Comparison of ENCODE assay signal across 9 cellular contexts in genomic region chr4:77047037-77047436, GRCh38. TPM values are rescaled to one million over a fixed set of nuclear protein-coding genes. Genes with fewer than 3 reads are reported as not detected.
DNase-seq lines count a peak whose midpoint lies in the region; ATAC-seq, FAIRE-seq and TF ChIP-seq lines count a peak whose summit lies in the region.
"Had no signal": no experiment of that assay in that cellular context is flagged by ENCODE, and none has a peak within 500 bp of the region (broad histone marks: within the 10 kb centered on the region; RNA-seq: fewer than 3 reads in every experiment).

No MANE protein-coding gene starts in this region.

- ATAC-seq in DND-41 (ENCODE audit: insufficient read depth, low read depth), result 0 out of 3 replicates have a peak, but pooled peaks have one; percentile 44
- peak; percentile 70 for ATAC-seq in K562
- peak; percentile 63 for ATAC-seq in naive thymus-derived CD4-positive, alpha-beta T cell
- no peak for ATAC-seq in GM18909 (IDR thresholded peaks at IDR 0.05; ENCODE audit: poor library complexity, unreplicated experiment)
- ATAC-seq in pancreas, result no peak

- FAIRE-seq in K562 (lab: Jason Lieb, UNC), result no peak
- FAIRE-seq in pancreas (lab: Jason Lieb, UNC), result no peak

- no peak for TF ChIP-seq EP300 in K562 (IDR thresholded peaks at IDR 0.05; ENCODE audit: low read length)

- H3K4me3 ChIP-seq in DND-41 (ENCODE audit: low read depth in 1 of 2, low read length in 2 of 2) (no peak overlapping the region), K562 (no peak overlapping the region), pancreas (no peak overlapping the region)
- no peak overlapping the region for H3K4me3 ChIP-seq in naive thymus-derived CD4-positive, alpha-beta T cell (ENCODE audit: low read length)

- no peaks in the 10 kb centered on the region for H3K27me3 ChIP-seq in DND-41 (ENCODE audit: insufficient read depth, low read length, poor library complexity)
- H3K27me3 ChIP-seq in K562 (ENCODE audit: control insufficient read depth in 2 of 2, insufficient read depth in 2 of 2, low read length in 2 of 2), result no peaks in the 10 kb centered on the region
- no peaks in the 10 kb centered on the region for H3K27me3 ChIP-seq in naive thymus-derived CD4-positive, alpha-beta T cell (ENCODE audit: control insufficient read depth in 2 of 2, insufficient read depth in 2 of 2, low read length in 2 of 2)
- H3K27me3 ChIP-seq in pancreas, result no peaks in the 10 kb centered on the region

- in situ Hi-C loops in KBM-7 (cut with MboI; ENCODE audit: low pct_unique_long_range_greater_than_20kb, low sequenced_read_pairs), result no loop called here
- in situ Hi-C loops in K562 (cut with MboI), result loop anchor here (10.0 kb wide), 1 partner anchor 532 kb away; no protein-coding TSS in a partner anchor

- peak; percentile 33; a peak in 3 of 4 replicates for TF ChIP-seq RAD21 in K562 (CRISPR knock-in tag; conservative IDR thresholded peaks at IDR 0.05 in 1 of 2, IDR thresholded peaks at IDR 0.05 in 1 of 2)

- H3K9me1 ChIP-seq in K562 (ENCODE audit: control insufficient read depth, insufficient read depth, low read length), result no peaks in the 10 kb centered on the region

- H3K9ac ChIP-seq in DND-41 (ENCODE audit: low read depth, low read length), result no peak overlapping the region
- no peak overlapping the region for H3K9ac ChIP-seq in K562 (ENCODE audit: insufficient read depth in 1 of 2, low read depth in 2 of 2, low read length in 2 of 2)

- no TSS peak for BruUV-seq in K562 (replicated peaks; lab: Mats Ljungman, UMichigan)

- H3K4me1 ChIP-seq in DND-41 (ENCODE audit: insufficient read depth, low read length) (no peaks in the 10 kb centered on the region), K562 (replicated peaks in 1 of 2; ENCODE audit: control insufficient read depth in 2 of 2, insufficient read depth in 2 of 2, low read length in 2 of 2) (peaks cover 0 to 8% of the 10 kb centered on the region in 2 experiments; a peak in 2 of 5 replicates), pancreas (no peaks in the 10 kb centered on the region)
- H3K4me1 ChIP-seq in naive thymus-derived CD4-positive, alpha-beta T cell (ENCODE audit: control insufficient read depth in 2 of 2, insufficient read depth in 2 of 2, low read length in 2 of 2), result peaks cover 0 to 8% of the 10 kb centered on the region in 2 donors

- H2AFZ ChIP-seq in DND-41 (ENCODE audit: low read depth, low read length) (no peak overlapping the region), K562 (ENCODE audit: low read depth, low read length) (no peak overlapping the region)

- H3K79me2 ChIP-seq in DND-41 (ENCODE audit: insufficient read depth, low read length), result peaks cover under 1% of the 10 kb centered on the region; the same call in 1 of the 2 replicates
- no peaks in the 10 kb centered on the region for H3K79me2 ChIP-seq in K562 (ENCODE audit: control insufficient read depth, insufficient read depth, low read length)

- TF ChIP-seq POLR2A in K562 (conservative IDR thresholded peaks at IDR 0.05), result no peak

- no peak overlapping the region for H3K4me3 Mint-ChIP-seq in naive thymus-derived CD4-positive, alpha-beta T cell
- H3K4me3 Mint-ChIP-seq: activated CD4-positive, alpha-beta T cell treated with anti-CD3 and anti-CD28 coated beads, Interleukin-2, amount 10 ng/mL, durations not matched to agents 24 days and 14 days had no signal

- H3K36me3 ChIP-seq in DND-41 (ENCODE audit: insufficient read depth, low read length) (peaks cover 59% of the 10 kb centered on the region), K562 (ENCODE audit: control insufficient read depth, insufficient read depth, low read length) (peaks cover 60% of the 10 kb centered on the region), pancreas (peaks cover 0 to 36% (median 0%) of the 10 kb centered on the region in 3 donors)
- peaks cover 5 to 37% (median 8%) of the 10 kb centered on the region in 3 experiments for H3K36me3 ChIP-seq in naive thymus-derived CD4-positive, alpha-beta T cell (ENCODE audit: control insufficient read depth in 2 of 3, insufficient read depth in 3 of 3, low read length in 3 of 3)

- H3K9me3 ChIP-seq in DND-41 (ENCODE audit: insufficient read depth, low read length, severe bottlenecking) (no peaks in the 10 kb centered on the region), K562 (replicated peaks; ENCODE audit: control insufficient read depth, insufficient read depth, low read depth, low read length) (no peaks in the 10 kb centered on the region), pancreas (no peaks in the 10 kb centered on the region)
- no peaks in the 10 kb centered on the region for H3K9me3 ChIP-seq in naive thymus-derived CD4-positive, alpha-beta T cell (ENCODE audit: control insufficient read depth in 2 of 3, low read length in 3 of 3)

- peak overlapping the region in 6 of 9 donors; percentile 56 to 82 (median 77) for H3K27ac Mint-ChIP-seq in naive thymus-derived CD4-positive, alpha-beta T cell
- H3K27ac Mint-ChIP-seq: activated CD4-positive, alpha-beta T cell treated with anti-CD3 and anti-CD28 coated beads, Interleukin-2, amount 10 ng/mL, durations not matched to agents 24 days and 14 days had no signal

- H3K36me3 Mint-ChIP-seq in naive thymus-derived CD4-positive, alpha-beta T cell, result peaks cover 0 to 28% (median 11%) of the 10 kb centered on the region in 5 donors

- CTCF ChIA-PET in K562 (lab: Yijun Ruan, JAX; ENCODE audit: low intra/inter-chr PET ratio), result interaction anchor here (1.2 to 3.9 kb wide), 3 partner anchors 111 to 259 kb away, joined by 5 to 17 read pairs (median 6); no protein-coding TSS in a partner anchor
- CTCF ChIA-PET in naive thymus-derived CD4-positive, alpha-beta T cell (lab: Charles Lee), result interaction anchor here (0.8 to 1.9 kb wide), 2 partner anchors 11 to 156 kb away, joined by 3 to 17 read pairs; no protein-coding TSS in a partner anchor

- intact Hi-C loops in K562 (cut with micrococcal nuclease) (loop anchor here (1.0 to 10.0 kb wide), 3 partner anchors 156 to 532 kb away; no protein-coding TSS in a partner anchor), pancreas (cut with DNase I) (loop anchor here in 1 of 3 donors (10.0 kb wide), 1 partner anchor 158 kb away; no protein-coding TSS in a partner anchor)
- intact Hi-C loops in naive thymus-derived CD4-positive, alpha-beta T cell (cut with micrococcal nuclease), result loop anchor here (1.0 to 10.0 kb wide), 6 partner anchors 48 to 462 kb away; no protein-coding TSS in a partner anchor

- DNase-seq in DND-41, result no peak
- DNase-seq in KBM-7, result peak; percentile 31
- peak; percentile 14 to 49 (median 32) for DNase-seq in K562 (ENCODE audit: extremely low read depth in 1 of 4, low spot score in 3 of 4)
- DNase-seq in naive thymus-derived CD4-positive, alpha-beta T cell, result no peak
- DNase-seq in NCI-H2081 (lab: John Stamatoyannopoulos, UW), result no peak
- DNase-seq in amniotic stem cell (lab: John Stamatoyannopoulos, UW), result no peak
- no peak for DNase-seq in pancreas
- DNase-seq: activated CD4-positive, alpha-beta T cell treated with anti-CD3 and anti-CD28 coated beads, Interleukin-2, amount 10 ng/mL, durations not matched to agents 24 days and 14 days had no signal

- POLR2A ChIA-PET in K562 (lab: Yijun Ruan, JAX), result interaction anchor here (0.5 to 1.8 kb wide), 5 partner anchors 12 to 605 kb away, joined by 3 to 6 read pairs (median 4); no protein-coding TSS in a partner anchor
- POLR2A ChIA-PET in naive thymus-derived CD4-positive, alpha-beta T cell (lab: Charles Lee), result interaction anchor here (0.6 to 0.9 kb wide), 2 partner anchors 10 to 32 kb away, joined by 3 to 4 read pairs; no protein-coding TSS in a partner anchor

- peaks cover 4% of the 10 kb centered on the region for H4K20me1 ChIP-seq in DND-41 (ENCODE audit: insufficient read depth, low read length)
- H4K20me1 ChIP-seq in K562 (replicated peaks; ENCODE audit: control insufficient read depth, insufficient read depth, low read length), result no peaks in the 10 kb centered on the region

- no peaks in the 10 kb centered on the region for H3K9me3 Mint-ChIP-seq in naive thymus-derived CD4-positive, alpha-beta T cell
- H3K9me3 Mint-ChIP-seq: activated CD4-positive, alpha-beta T cell treated with anti-CD3 and anti-CD28 coated beads, Interleukin-2, amount 10 ng/mL, durations not matched to agents 24 days and 14 days had no signal

- H3K4me1 Mint-ChIP-seq in naive thymus-derived CD4-positive, alpha-beta T cell, result peaks cover 9 to 29% (median 20%) of the 10 kb centered on the region in 7 donors

- no peak overlapping the region for H3K4me2 ChIP-seq in DND-41 (ENCODE audit: insufficient read depth, low read length)
- no peak overlapping the region for H3K4me2 ChIP-seq in K562 (ENCODE audit: insufficient read depth, low read length)

- TF ChIP-seq CTCF in DND-41 (IDR thresholded peaks at IDR 0.05; ENCODE audit: borderline replicate concordance, extremely low read depth, low read length, poor library complexity, severe bottlenecking), result peak; percentile 44
- TF ChIP-seq CTCF in K562 (IDR thresholded peaks at IDR 0.05 in 2 of 3, conservative IDR thresholded peaks at IDR 0.05 in 1 of 3; ENCODE audit: insufficient read depth in 2 of 3, low read depth in 1 of 3, low read length in 3 of 3), result peak; percentile 34 to 48 (median 36); a peak in 3 of 6 replicates
- TF ChIP-seq CTCF in pancreas (IDR thresholded peaks at IDR 0.05), result peak in 1 of 4 donors; percentile 6

- H3K27me3 Mint-ChIP-seq in naive thymus-derived CD4-positive, alpha-beta T cell, result no peaks in the 10 kb centered on the region
- H3K27me3 Mint-ChIP-seq: activated CD4-positive, alpha-beta T cell treated with anti-CD3 and anti-CD28 coated beads, Interleukin-2, amount 10 ng/mL, durations not matched to agents 24 days and 14 days had no signal

- H3K27ac ChIP-seq in DND-41 (ENCODE audit: low read length) (no peak overlapping the region), K562 (ENCODE audit: extremely low read depth, low read depth, low read length) (no peak overlapping the region), pancreas (no peak overlapping the region)
- no peak overlapping the region for H3K27ac ChIP-seq in naive thymus-derived CD4-positive, alpha-beta T cell (ENCODE audit: low read depth, low read length)

RNA-seq across cellular contexts. Expression of gene CCNI, which starts 28.8 kb away (rescaled TPM):
- total RNA-seq in K562 (2011; cell fraction: chromatin; rRNA removed; ENCODE audit: low replicate concordance), result 61.5 and 108 TPM in 2 replicates
- 59.0 and 66.8 TPM in 2 replicates for total RNA-seq in K562 (2011; cell fraction: nucleolus; rRNA removed)
- 81.6 and 117 TPM in 2 replicates for total RNA-seq in K562 (2011; cell fraction: nucleoplasm; rRNA removed)
- total RNA-seq in K562 (2014; rRNA removed) (49.8 and 63.9 TPM in 2 replicates), K562 (2014; rRNA removed; fragmentation: Illumina TruSeq; extraction: Trizol) (103 and 111 TPM in 2 replicates), K562 (2015; rRNA removed; fragmentation: Illumina TruSeq; extraction: Trizol) (96.4 and 98.5 TPM in 2 replicates), K562 (2021) (150 and 158 TPM in 2 replicates), pancreas (100 to 1,000 TPM; 149 to 196 (median 169) TPM)
- polyA plus RNA-seq in K562 (2011; rRNA removed) (131 and 145 TPM in 2 replicates), K562 (2014; fragmentation: Illumina TruSeq; extraction: Trizol) (155 and 159 TPM in 2 replicates), K562 (2014; fragmentation: Nextera tagmentation; extraction: Ambion mirVana) (10 to 100 TPM; 43.3 to 60.2 TPM), K562 (2014; rRNA removed) (56.9 and 59.3 TPM in 2 replicates), pancreas (100 to 1,000 TPM in 1 of 2 donors, 10 to 100 TPM in 1; 33.3 to 101 TPM)
- polyA plus RNA-seq in K562 (2011; cell fraction: cytosol; rRNA removed), result 69.6 and 115 TPM in 2 replicates
- polyA plus RNA-seq in K562 (2011; cell fraction: nucleus; rRNA removed), result 40.9 and 50.4 TPM in 2 replicates
- polyA plus RNA-seq in K562 (2012), result 173 and 178 TPM in 2 replicates
- 398 and 462 TPM in 2 replicates for polyA minus RNA-seq in K562 (2011; rRNA and poly(A)+ RNA removed)
- 192 and 200 TPM in 2 replicates for polyA minus RNA-seq in K562 (2011; cell fraction: cytosol; rRNA and poly(A)+ RNA removed)
- polyA minus RNA-seq in K562 (2011; cell fraction: nucleus; rRNA and poly(A)+ RNA removed), result 31.0 and 74.8 TPM in 2 replicates
- total RNA-seq in naive thymus-derived CD4-positive, alpha-beta T cell, result 100 to 1,000 TPM; 206 to 393 (median 314) TPM
- 100 to 1,000 TPM; 345 to 418 TPM for polyA plus RNA-seq in naive thymus-derived CD4-positive, alpha-beta T cell

Comparison
In these comparisons a context has a peak if more than half of its experiments do, and no peak if none do; other contexts are left out.
1. ATAC-seq: peak in DND-41 (single experiment), K562 (single experiment) and naive thymus-derived CD4-positive, alpha-beta T cell (single experiment); none in GM18909 (single experiment) and pancreas (0 of 4).
2. DNase-seq: peak in KBM-7 (single experiment) and K562 (4 of 4); none in DND-41 (single experiment), naive thymus-derived CD4-positive, alpha-beta T cell (0 of 9), NCI-H2081 (0 of 2), amniotic stem cell (single experiment) and pancreas (0 of 6).